Comparison of ENCODE assay signal across 9 cellular contexts in genomic region chr6:26440977-26441358, GRCh38. TPM values are rescaled to one million over a fixed set of nuclear protein-coding genes. Genes with fewer than 3 reads are reported as not detected.
DNase-seq lines count a peak whose midpoint lies in the region; ATAC-seq and TF ChIP-seq lines count a peak whose summit lies in the region.
"Had no signal": no experiment of that assay in that cellular context is flagged by ENCODE, and none has a peak within 500 bp of the region (broad histone marks: within the 10 kb centered on the region; RNA-seq: fewer than 3 reads in every experiment).

No MANE protein-coding gene starts in this region.

- H3K9me3 Mint-ChIP-seq in activated naive CD4-positive, alpha-beta T cell treated with anti-CD3 and anti-CD28 coated beads for 36 hours, result no peaks in the 10 kb centered on the region
- H3K9me3 Mint-ChIP-seq in memory B cell, result no peaks in the 10 kb centered on the region
- no peaks in the 10 kb centered on the region for H3K9me3 Mint-ChIP-seq in H9

- 4 to 23% (median 14%) methylated on average over 2 of the region's 2 CpGs for WGBS in adrenal gland, 4 donors
- WGBS in transverse colon (ENCODE audit: low coverage in 1 of 2), 2 donors, result 8 to 25% methylated on average over 2 of the region's 2 CpGs
- WGBS in H9 (ENCODE audit: extremely low coverage, insufficient read length, low lambda C conversion rate), result no CpG with 5 or more reads among the region's 2 CpGs

- DNase-seq in activated naive CD4-positive, alpha-beta T cell treated with anti-CD3 and anti-CD28 coated beads for 36 hours, result no peak
- DNase-seq in activated naive CD4-positive, alpha-beta T cell (lab: John Stamatoyannopoulos, UW), result no peak
- DNase-seq in adrenal gland, result no peak
- no peak for DNase-seq in memory B cell (ENCODE audit: low spot score in 2 of 2)
- DNase-seq in transverse colon, result no peak
- DNase-seq in activated effector memory CD4-positive, alpha-beta T cell treated with Interleukin-2 at 50 U/mL for 16 hours, result no peak
- no peak for DNase-seq in HT-29 (ENCODE audit: low spot score)
- DNase-seq in H9, result no peak

- no peak for TF ChIP-seq EP300 in transverse colon (IDR thresholded peaks at IDR 0.05; ENCODE audit: low read depth)

- ATAC-seq in memory B cell (ENCODE audit: low read depth), result no peak

- no peak overlapping the region for H3K18ac ChIP-seq in H9 (ENCODE audit: insufficient read length, low read depth, low read length)

- H4K91ac ChIP-seq in H9 (ENCODE audit: insufficient read length, low read depth, low read length), result no peak overlapping the region

- CTCF ChIA-PET in activated naive CD4-positive, alpha-beta T cell treated with anti-CD3 and anti-CD28 coated beads for 36 hours (lab: Charles Lee), result no interaction called here

- no peak overlapping the region for H4K8ac ChIP-seq in H9 (replicated peaks; ENCODE audit: insufficient read length, low read depth, low read length)

- peak overlapping the region; percentile 96 for H3K4me3 Mint-ChIP-seq in activated naive CD4-positive, alpha-beta T cell treated with anti-CD3 and anti-CD28 coated beads for 36 hours
- H3K4me3 Mint-ChIP-seq in memory B cell, result peak overlapping the region; percentile 90
- no peak overlapping the region for H3K4me3 Mint-ChIP-seq in H9

- H2AK5ac ChIP-seq in H9 (ENCODE audit: insufficient read length, low read length), result no peak overlapping the region

- no peaks in the 10 kb centered on the region for H3K23me2 ChIP-seq in H9 (ENCODE audit: insufficient read length, low read depth, low read length, poor library complexity, severe bottlenecking)

- no peak overlapping the region for H2BK12ac ChIP-seq in H9 (ENCODE audit: insufficient read length, low read depth, low read length)

- H3K4me3 ChIP-seq in adrenal gland (peak overlapping the region in 2 of 4 donors; percentile 56 to 81), transverse colon (peak overlapping the region; percentile 34 to 61 (median 50))

- peaks cover 48% of the 10 kb centered on the region for H3K4me1 Mint-ChIP-seq in activated naive CD4-positive, alpha-beta T cell treated with anti-CD3 and anti-CD28 coated beads for 36 hours (ENCODE audit: low read depth)
- H3K4me1 Mint-ChIP-seq in memory B cell, result peaks cover 31% of the 10 kb centered on the region
- no peaks in the 10 kb centered on the region for H3K4me1 Mint-ChIP-seq in H9

- H3K23ac ChIP-seq in H9 (ENCODE audit: insufficient read length, low read depth, low read length), result no peak overlapping the region

- peak overlapping the region; percentile 95 for H3K27ac Mint-ChIP-seq in activated naive CD4-positive, alpha-beta T cell treated with anti-CD3 and anti-CD28 coated beads for 36 hours
- peak overlapping the region; percentile 97 for H3K27ac Mint-ChIP-seq in memory B cell
- no peak overlapping the region for H3K27ac Mint-ChIP-seq in H9

- H3K36me3 ChIP-seq in adrenal gland (replicated peaks in 1 of 2) (peaks cover 0 to 6% of the 10 kb centered on the region in 2 donors), transverse colon (no peaks in the 10 kb centered on the region)

- H3K4me1 ChIP-seq in adrenal gland (replicated peaks in 1 of 2) (peaks cover 5 to 29% of the 10 kb centered on the region in 2 donors), transverse colon (peaks cover 0 to 32% (median 11%) of the 10 kb centered on the region in 4 donors), H9 (ENCODE audit: insufficient read depth, low read length) (no peaks in the 10 kb centered on the region)

- H3K14ac ChIP-seq in H9 (ENCODE audit: insufficient read depth, low read length), result no peak overlapping the region

- no peak for TF ChIP-seq CTCF in adrenal gland (IDR thresholded peaks at IDR 0.05)
- TF ChIP-seq CTCF in transverse colon (IDR thresholded peaks at IDR 0.05), result no peak
- no peak for TF ChIP-seq CTCF in H9 (conservative IDR thresholded peaks at IDR 0.05)

- in situ Hi-C loops in transverse colon (cut with MboI; ENCODE audit: low pct_ligation_motif_present in 1 of 4, low pct_unique_long_range_greater_than_20kb in 1 of 4, low sequenced_read_pairs in 3 of 4), result no loop called here

- H2BK15ac ChIP-seq in H9 (ENCODE audit: low read depth, low read length), result no peak overlapping the region

- no peaks in the 10 kb centered on the region for H4K20me1 ChIP-seq in H9 (ENCODE audit: control insufficient read depth, insufficient read depth, insufficient read length)

- no peak overlapping the region for H3K4me2 ChIP-seq in H9 (ENCODE audit: insufficient read depth, insufficient read length, low read length)

- no peaks in the 10 kb centered on the region for H3K9me3 ChIP-seq in adrenal gland (replicated peaks in 1 of 3)
- H3K9me3 ChIP-seq in transverse colon, result no peaks in the 10 kb centered on the region
- H3K9me3 ChIP-seq in H9 (ENCODE audit: control insufficient read depth, low read depth, low read length), result no peaks in the 10 kb centered on the region

- no peaks in the 10 kb centered on the region for H3K79me2 ChIP-seq in H9 (ENCODE audit: insufficient read depth, low read length)

- H3K36me3 Mint-ChIP-seq in activated naive CD4-positive, alpha-beta T cell treated with anti-CD3 and anti-CD28 coated beads for 36 hours (ENCODE audit: low read depth), result peaks cover 26% of the 10 kb centered on the region
- H3K36me3 Mint-ChIP-seq in memory B cell (peaks cover 19% of the 10 kb centered on the region), H9 (ENCODE audit: insufficient read depth in 1 of 3, low read depth in 3 of 3) (no peaks in the 10 kb centered on the region)

- no peak for TF ChIP-seq POLR2A in adrenal gland (IDR thresholded peaks at IDR 0.05)
- TF ChIP-seq POLR2A in transverse colon (IDR thresholded peaks at IDR 0.05), result no peak

- no peak overlapping the region for H3K9ac ChIP-seq in H9 (ENCODE audit: extremely low read depth, insufficient read length, low read length)

- peak overlapping the region in 3 of 5 donors; percentile 90 to 96 (median 92) for H3K27ac ChIP-seq in adrenal gland
- peak overlapping the region; percentile 86 to 91 (median 88) for H3K27ac ChIP-seq in transverse colon
- H3K27ac ChIP-seq in H9 (ENCODE audit: insufficient read length, low read depth, low read length), result no peak overlapping the region

- no peak overlapping the region for H3T11ph ChIP-seq in H9 (ENCODE audit: low read length)

- no peak overlapping the region for H4K5ac ChIP-seq in H9 (ENCODE audit: insufficient read length, low read depth, low read length)

- H2BK5ac ChIP-seq in H9 (ENCODE audit: insufficient read length, low read length), result no peak overlapping the region

- H2BK120ac ChIP-seq in H9 (ENCODE audit: low read depth, low read length, poor library complexity, severe bottlenecking), result no peak overlapping the region

- H2AFZ ChIP-seq in H9 (ENCODE audit: low read length), result no peak overlapping the region

- intact Hi-C loops in activated naive CD4-positive, alpha-beta T cell treated with anti-CD3 and anti-CD28 coated beads for 36 hours (cut with micrococcal nuclease), result loop anchor here (1.0 to 5.0 kb wide), 6 partner anchors 16 to 96 kb away; partner anchors contain the start of genes BTN2A1, BTN3A1 and BTN3A2
- intact Hi-C loops in adrenal gland (cut with DNase I) (no loop called here), transverse colon (cut with DNase I; ENCODE audit: low total_unique reads) (no loop called here)

- H3K27me3 ChIP-seq in adrenal gland, result no peaks in the 10 kb centered on the region
- no peaks in the 10 kb centered on the region for H3K27me3 ChIP-seq in transverse colon
- no peaks in the 10 kb centered on the region for H3K27me3 ChIP-seq in H9 (ENCODE audit: insufficient read depth, low read length)

- H3K56ac ChIP-seq in H9 (ENCODE audit: insufficient read length, low read depth, low read length), result no peak overlapping the region

- no peak overlapping the region for H2BK20ac ChIP-seq in H9 (ENCODE audit: low read depth, low read length, poor library complexity, severe bottlenecking)

- no peak overlapping the region for H3K4ac ChIP-seq in H9 (ENCODE audit: low read depth, low read length)

- no peaks in the 10 kb centered on the region for H3K79me1 ChIP-seq in H9 (ENCODE audit: insufficient read depth, low read depth, low read length, poor library complexity, severe bottlenecking)

- H3K27me3 Mint-ChIP-seq in activated naive CD4-positive, alpha-beta T cell treated with anti-CD3 and anti-CD28 coated beads for 36 hours (ENCODE audit: low read depth), result no peaks in the 10 kb centered on the region
- H3K27me3 Mint-ChIP-seq in memory B cell, result no peaks in the 10 kb centered on the region
- peaks cover 5% of the 10 kb centered on the region for H3K27me3 Mint-ChIP-seq in H9 (ENCODE audit: low read depth)

RNA-seq across cellular contexts. Expression of gene BTN3A3, which starts 0.7 kb away (rescaled TPM):
- total RNA-seq in activated naive CD4-positive, alpha-beta T cell treated with anti-CD3 and anti-CD28 coated beads for 36 hours, result 10 to 100 TPM; 40.4 to 40.8 TPM
- total RNA-seq in adrenal gland, result 10 to 100 TPM; 29.8 to 52.9 (median 38.7) TPM
- 10 to 100 TPM; 11.5 to 32.7 (median 15.9) TPM for polyA plus RNA-seq in adrenal gland
- total RNA-seq in transverse colon, result 10 to 100 TPM in 2 of 4 donors, 1 to 10 TPM in 2; 8.0 to 38.6 (median 9.5) TPM
- total RNA-seq in HT-29 (2014; rRNA removed; shearing (Covaris generic)), result 1.3 and 3.7 TPM in 2 replicates
- 1.9 and 2.0 TPM in 2 replicates for total RNA-seq in H9 (2021)

RNA-seq across cellular contexts. Expression of gene BTN2A1, which starts 16.8 kb away (rescaled TPM):
- 10 to 100 TPM; 16.0 TPM for total RNA-seq in activated naive CD4-positive, alpha-beta T cell treated with anti-CD3 and anti-CD28 coated beads for 36 hours
- total RNA-seq in adrenal gland (10 to 100 TPM; 11.4 to 52.0 (median 22.5) TPM), transverse colon (10 to 100 TPM; 15.3 to 35.8 (median 20.7) TPM), H9 (2021) (17.6 and 18.4 TPM in 2 replicates)
- 10 to 100 TPM; 18.4 to 38.5 (median 19.0) TPM for polyA plus RNA-seq in adrenal gland
- 8.0 and 9.4 TPM in 2 replicates for total RNA-seq in HT-29 (2014; rRNA removed; shearing (Covaris generic))

RNA-seq across cellular contexts. Expression of gene BTN3A1, which starts 38.9 kb away (rescaled TPM):
- 10 to 100 TPM; 37.6 to 40.0 TPM for total RNA-seq in activated naive CD4-positive, alpha-beta T cell treated with anti-CD3 and anti-CD28 coated beads for 36 hours
- total RNA-seq in adrenal gland (10 to 100 TPM; 26.3 to 52.9 (median 38.6) TPM), transverse colon (10 to 100 TPM; 15.7 to 43.2 (median 20.4) TPM), H9 (2021) (2.5 and 3.1 TPM in 2 replicates)
- polyA plus RNA-seq in adrenal gland, result 10 to 100 TPM; 17.5 to 38.3 (median 21.9) TPM
- total RNA-seq in HT-29 (2014; rRNA removed; shearing (Covaris generic)), result 3.1 and 4.5 TPM in 2 replicates

RNA-seq across cellular contexts. Expression of gene BTN2A2, which starts 58.1 kb away (rescaled TPM):
- total RNA-seq in activated naive CD4-positive, alpha-beta T cell treated with anti-CD3 and anti-CD28 coated beads for 36 hours, result 10 to 100 TPM; 18.3 to 18.7 TPM
- total RNA-seq in adrenal gland (10 to 100 TPM; 12.8 to 29.8 (median 20.2) TPM), transverse colon (10 to 100 TPM in 2 of 4 donors, 1 to 10 TPM in 2; 6.0 to 14.6 (median 11.5) TPM), H9 (2021) (14.4 and 17.4 TPM in 2 replicates)
- polyA plus RNA-seq in adrenal gland, result 10 to 100 TPM in 2 of 3 donors, 1 to 10 TPM in 1; 9.6 to 24.5 (median 11.1) TPM
- 3.5 and 5.3 TPM in 2 replicates for total RNA-seq in HT-29 (2014; rRNA removed; shearing (Covaris generic))

RNA-seq across cellular contexts. Expression of gene BTN1A1, which starts 59.1 kb away (rescaled TPM):
- total RNA-seq in activated naive CD4-positive, alpha-beta T cell treated with anti-CD3 and anti-CD28 coated beads for 36 hours, result under 1 TPM; 0.07 to 0.10 TPM
- not detected for total RNA-seq in adrenal gland
- polyA plus RNA-seq in adrenal gland, result not detected
- total RNA-seq in transverse colon, result under 1 TPM in 1 of 4 donors, not detected in 3; 0.32 TPM
- not detected in 2 replicates for total RNA-seq in HT-29 (2014; rRNA removed; shearing (Covaris generic))
- 0.15 and 0.18 TPM in 2 replicates for total RNA-seq in H9 (2021)
- total RNA-seq: myocyte had no signal

Comparison
In these comparisons a context has a peak if more than half of its experiments do, and no peak if none do; other contexts are left out.
1. H3K27ac Mint-ChIP-seq: peak in activated naive CD4-positive, alpha-beta T cell treated with anti-CD3 and anti-CD28 coated beads for 36 hours (single experiment) and memory B cell (single experiment); none in H9 (0 of 3).
2. H3K4me3 Mint-ChIP-seq: peak in activated naive CD4-positive, alpha-beta T cell treated with anti-CD3 and anti-CD28 coated beads for 36 hours (single experiment) and memory B cell (single experiment); none in H9 (0 of 2).